Comparison of ENCODE assay signal across 1 cellular context in the genomic region with DNA sequence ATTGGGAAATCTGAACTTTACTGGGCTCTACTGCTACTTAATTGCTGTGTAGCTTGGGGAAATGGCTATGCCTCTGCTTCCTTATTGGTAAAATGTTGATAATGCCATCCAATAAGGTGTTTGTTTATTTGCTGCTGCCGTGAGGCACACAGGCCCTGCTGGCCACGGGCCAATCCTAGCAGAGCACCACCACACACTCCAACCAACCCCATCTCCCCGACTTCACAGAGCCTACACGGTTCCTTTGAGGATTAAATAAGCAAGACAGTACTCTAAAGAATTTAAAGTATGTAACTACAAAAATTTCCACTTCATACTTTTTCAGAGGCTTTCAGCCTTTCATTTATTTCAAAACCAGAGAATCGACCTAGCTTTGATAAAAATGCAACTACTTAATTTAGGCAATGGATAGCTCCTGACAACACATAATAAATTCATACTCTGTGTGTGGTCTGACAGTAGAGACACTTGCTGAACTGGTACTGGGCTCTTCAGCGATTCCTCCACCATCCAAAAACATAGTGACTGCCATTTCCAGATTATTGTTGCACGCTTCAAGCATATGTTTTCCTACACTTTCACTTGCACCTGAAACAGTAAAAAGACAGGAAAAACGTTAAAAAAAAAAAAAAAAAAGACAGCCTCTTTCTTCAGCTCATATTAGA.
TF ChIP-seq lines count a peak whose summit lies in the region.

No MANE protein-coding gene starts in this region.

TF ChIP-seq in WTC11, 78 proteins besides CTCF, POLR2A, EP300 and RAD21 (continued from another document):
- no peak for TF ChIP-seq HMGA2 (CRISPR knock-in tag; IDR thresholded peaks at IDR 0.05)
